In genomic region chr19:5966941-5967340, GRCh38 we compare ENCODE assay signal across 15 cellular contexts. TPM values are rescaled to one million over a fixed set of nuclear protein-coding genes. Genes with fewer than 3 reads are reported as not detected.
DNase-seq lines count a peak whose midpoint lies in the region; ATAC-seq and TF ChIP-seq lines count a peak whose summit lies in the region.
"Had no signal": no experiment of that assay in that cellular context is flagged by ENCODE, and none has a peak within 500 bp of the region (broad histone marks: within the 10 kb centered on the region; RNA-seq: fewer than 3 reads in every experiment).

No MANE protein-coding gene starts in this region.

- H3K4me1 Mint-ChIP-seq in activated naive CD8-positive, alpha-beta T cell (ENCODE audit: low read depth) = peaks cover 94% of the 10 kb centered on the region
- H3K4me1 Mint-ChIP-seq in activated naive CD8-positive, alpha-beta T cell treated with anti-CD3 and anti-CD28 coated beads for 36 hours = peaks cover 82% of the 10 kb centered on the region
- H3K4me1 Mint-ChIP-seq in effector memory CD8-positive, alpha-beta T cell (ENCODE audit: low read depth in 2 of 2) = peaks cover 55 to 64% of the 10 kb centered on the region in 2 donors

- WGBS in tibial nerve, 2 donors = 85 to 86% methylated on average over 9 of the region's 9 CpGs

- peaks cover 4% of the 10 kb centered on the region for H3K36me3 Mint-ChIP-seq in activated naive CD8-positive, alpha-beta T cell
- peaks cover 23% of the 10 kb centered on the region for H3K36me3 Mint-ChIP-seq in activated naive CD8-positive, alpha-beta T cell treated with anti-CD3 and anti-CD28 coated beads for 36 hours
- H3K36me3 Mint-ChIP-seq in effector memory CD8-positive, alpha-beta T cell (ENCODE audit: insufficient read depth) = peaks cover 23% of the 10 kb centered on the region

- H3K27ac ChIP-seq in muscle layer of duodenum (ENCODE audit: low read length) (peak overlapping the region; percentile 28), tibial nerve (peak overlapping the region; percentile 20 to 86 (median 78))

- H3K27me3 ChIP-seq in muscle layer of duodenum (ENCODE audit: low read depth, low read length) (no peaks in the 10 kb centered on the region), tibial nerve (no peaks in the 10 kb centered on the region)
- H3K27me3 ChIP-seq: ovary had no signal

- no peak for DNase-seq in activated naive CD8-positive, alpha-beta T cell treated with anti-CD3 and anti-CD28 coated beads for 36 hours
- DNase-seq in effector memory CD8-positive, alpha-beta T cell = no peak
- no peak for DNase-seq in tibial nerve (ENCODE audit: low spot score in 2 of 2)
- DNase-seq in NCI-H2227 treated with DMSO at 0.1 percent for 48 hours (lab: John Stamatoyannopoulos, UW) = no peak
- DNase-seq: activated B cell treated with CpG ODN at 0.5 μM for 24 hours; NCI-H1092; NCI-H345; ovary; PC-3; stimulated activated CD4-positive, alpha-beta T cell treated with anti-CD3 and anti-CD28 coated beads, Interleukin-15, amount 100 ng/mL, for 24 hours had no signal

- ATAC-seq in effector memory CD8-positive, alpha-beta T cell (replicated peaks) = no peak
- ATAC-seq in GM18858 (IDR thresholded peaks at IDR 0.05; ENCODE audit: unreplicated experiment) (no peak), HG03378 (IDR thresholded peaks at IDR 0.05; ENCODE audit: unreplicated experiment) (no peak)
- ATAC-seq: PC-3 had no signal

- H3K27me3 Mint-ChIP-seq in activated naive CD8-positive, alpha-beta T cell = no peaks in the 10 kb centered on the region
- H3K27me3 Mint-ChIP-seq in activated naive CD8-positive, alpha-beta T cell treated with anti-CD3 and anti-CD28 coated beads for 36 hours = no peaks in the 10 kb centered on the region
- no peaks in the 10 kb centered on the region for H3K27me3 Mint-ChIP-seq in effector memory CD8-positive, alpha-beta T cell
- H3K27me3 Mint-ChIP-seq: activated B cell treated with CpG ODN at 0.5 μM for 24 hours had no signal

- no peaks in the 10 kb centered on the region for H3K9me3 ChIP-seq in muscle layer of duodenum (ENCODE audit: control insufficient read depth in 1 of 2, low read length in 2 of 2)
- no peaks in the 10 kb centered on the region for H3K9me3 ChIP-seq in tibial nerve
- H3K9me3 ChIP-seq: ovary had no signal

- H3K4me3 ChIP-seq in muscle layer of duodenum (ENCODE audit: low read depth in 1 of 2, low read length in 2 of 2) (no peak overlapping the region), tibial nerve (no peak overlapping the region)
- H3K4me3 ChIP-seq: lung, ovary had no signal

- H3K9me3 Mint-ChIP-seq in activated naive CD8-positive, alpha-beta T cell (ENCODE audit: low read depth) = no peaks in the 10 kb centered on the region
- H3K9me3 Mint-ChIP-seq in activated naive CD8-positive, alpha-beta T cell treated with anti-CD3 and anti-CD28 coated beads for 36 hours = no peaks in the 10 kb centered on the region
- no peaks in the 10 kb centered on the region for H3K9me3 Mint-ChIP-seq in effector memory CD8-positive, alpha-beta T cell
- H3K9me3 Mint-ChIP-seq: activated B cell treated with CpG ODN at 0.5 μM for 24 hours had no signal

- no peak for TF ChIP-seq POLR2A in tibial nerve (IDR thresholded peaks at IDR 0.05)

- TF ChIP-seq CTCF in tibial nerve (IDR thresholded peaks at IDR 0.05) = no peak

- peak overlapping the region; percentile 79 for H3K27ac Mint-ChIP-seq in activated naive CD8-positive, alpha-beta T cell
- H3K27ac Mint-ChIP-seq in activated naive CD8-positive, alpha-beta T cell treated with anti-CD3 and anti-CD28 coated beads for 36 hours = no peak overlapping the region
- peak overlapping the region; percentile 90 to 95 for H3K27ac Mint-ChIP-seq in effector memory CD8-positive, alpha-beta T cell
- H3K27ac Mint-ChIP-seq: activated B cell treated with CpG ODN at 0.5 μM for 24 hours had no signal

- peaks cover 40 to 55% of the 10 kb centered on the region in 2 donors for H3K4me1 ChIP-seq in muscle layer of duodenum (ENCODE audit: control insufficient read depth in 1 of 2, insufficient read depth in 2 of 2, low read length in 2 of 2)
- peaks cover 5 to 85% (median 45%) of the 10 kb centered on the region in 4 donors for H3K4me1 ChIP-seq in tibial nerve

- no peak for TF ChIP-seq EP300 in tibial nerve (IDR thresholded peaks at IDR 0.05)

- no peaks in the 10 kb centered on the region for H3K36me3 ChIP-seq in muscle layer of duodenum (ENCODE audit: control insufficient read depth in 1 of 2, insufficient read depth in 2 of 2, low read length in 2 of 2)
- peaks cover 0 to 5% (median 0%) of the 10 kb centered on the region in 3 donors for H3K36me3 ChIP-seq in tibial nerve
- H3K36me3 ChIP-seq: ovary had no signal

- H3K4me3 Mint-ChIP-seq in activated naive CD8-positive, alpha-beta T cell = no peak overlapping the region
- no peak overlapping the region for H3K4me3 Mint-ChIP-seq in activated naive CD8-positive, alpha-beta T cell treated with anti-CD3 and anti-CD28 coated beads for 36 hours
- no peak overlapping the region for H3K4me3 Mint-ChIP-seq in effector memory CD8-positive, alpha-beta T cell
- H3K4me3 Mint-ChIP-seq: activated B cell treated with CpG ODN at 0.5 μM for 24 hours had no signal

RNA-seq across cellular contexts. Expression of gene RANBP3, which starts 11.0 kb away (rescaled TPM):
- 100 to 1,000 TPM in 1 of 2 experiments, 10 to 100 TPM in 1; 94.0 to 109 TPM for total RNA-seq in activated naive CD8-positive, alpha-beta T cell treated with anti-CD3 and anti-CD28 coated beads for 36 hours
- 100 to 1,000 TPM in 2 of 4 donors, 10 to 100 TPM in 2; 75.4 to 129 (median 95.6) TPM for total RNA-seq in tibial nerve

RNA-seq across cellular contexts. Expression of gene CAPS, which starts 52.9 kb away (rescaled TPM):
- total RNA-seq in activated naive CD8-positive, alpha-beta T cell treated with anti-CD3 and anti-CD28 coated beads for 36 hours = 1 to 10 TPM; 1.9 to 2.6 TPM
- total RNA-seq in tibial nerve = 10 to 100 TPM; 67.5 to 95.0 (median 77.4) TPM

Comparison
In these comparisons a context has a peak if more than half of its experiments do, and no peak if none do; other contexts are left out.
1. RNA of gene CAPS, which starts 52.9 kb away (total RNA-seq): 67.5 to 95.0 TPM in tibial nerve; 1.9 to 2.6 TPM in activated naive CD8-positive, alpha-beta T cell treated with anti-CD3 and anti-CD28 coated beads for 36 hours; every median in the first group is over 10 times any median in the second.